In genomic region chr19:5321851-5322681, GRCh38 we compare ENCODE assay signal across 8 cellular contexts. TPM values are rescaled to one million over a fixed set of nuclear protein-coding genes. Genes with fewer than 3 reads are reported as not detected.
DNase-seq lines count a peak whose midpoint lies in the region; ATAC-seq and TF ChIP-seq lines count a peak whose summit lies in the region.

No MANE protein-coding gene starts in this region.

- DNase-seq in RPMI7951 (ENCODE audit: low read depth) (peak; percentile 35), left kidney (ENCODE audit: low read depth, low spot score) (peak; percentile 47), H4 (ENCODE audit: low spot score) (no peak), SK-N-DZ (ENCODE audit: low spot score) (no peak), cerebellar cortex (ENCODE audit: low spot score) (no peak), PC-9 (no peak)

- H3K79me2 ChIP-seq in PC-9 (ENCODE audit: low read depth): no peaks in the 10 kb centered on the region

- TF ChIP-seq CTCF in GM12875 (IDR thresholded peaks at IDR 0.05; ENCODE audit: borderline replicate concordance, insufficient read depth, low read depth, low read length) (peak; percentile 49), PC-9 (conservative IDR thresholded peaks at IDR 0.05) (no peak)

- CTCF ChIA-PET in PC-9 (lab: Charles Lee): no interaction called here

- H3K9me3 ChIP-seq in PC-9 (ENCODE audit: insufficient read depth, low read depth): no peaks in the 10 kb centered on the region

- 0 out of 2 replicates have a peak, but pooled peaks cover 5% of the 10 kb centered on the region for H4K20me1 ChIP-seq in PC-9 (ENCODE audit: insufficient read depth)

- H3K36me3 ChIP-seq in PC-9 (ENCODE audit: low read depth): no peaks in the 10 kb centered on the region

- no peak overlapping the region for H3K4me2 ChIP-seq in PC-9

- no peaks in the 10 kb centered on the region for H3K27me3 ChIP-seq in PC-9 (ENCODE audit: insufficient read depth, low read depth)

- H3K9me2 ChIP-seq in PC-9 (ENCODE audit: insufficient read depth): no peaks in the 10 kb centered on the region

- H3K4me1 ChIP-seq in PC-9 (replicated peaks; ENCODE audit: insufficient read depth): no peaks in the 10 kb centered on the region

- intact Hi-C loops in PC-9 (cut with micrococcal nuclease; ENCODE audit: unreplicated experiment): no loop called here

- no peak overlapping the region for H3K27ac ChIP-seq in PC-9

- no peaks in the 10 kb centered on the region for H3F3A ChIP-seq in PC-9 (ENCODE audit: insufficient read depth, low read depth)

- no TSS peak for BruUV-seq in PC-9 (replicated peaks; lab: Mats Ljungman, UMichigan)

- H3K4me3 ChIP-seq in GM12875 (ENCODE audit: low read depth, low read length) (peak overlapping the region; percentile 21), PC-9 (no peak overlapping the region)

- POLR2A ChIA-PET in PC-9 (lab: Charles Lee; ENCODE audit: unreplicated experiment): interaction anchor here (0.5 kb wide), 1 partner anchor 31 kb away, joined by 11 read pairs; no protein-coding TSS in a partner anchor

- H2AFZ ChIP-seq in PC-9: no peak overlapping the region

- ATAC-seq in HG02571 (IDR thresholded peaks at IDR 0.05; ENCODE audit: unreplicated experiment): peak; percentile 63

RNA-seq across cellular contexts. Expression of gene PTPRS, which starts 18.5 kb away (rescaled TPM):
- 44.9 and 45.8 TPM in 2 replicates for total RNA-seq in RPMI7951 (2014; rRNA removed; shearing (Covaris generic))
- 47.4 and 63.8 TPM in 2 replicates for total RNA-seq in H4 (2014; rRNA removed; shearing (Covaris generic))
- polyA plus RNA-seq in SK-N-DZ (2014; cell fraction: cytosol; rRNA removed): 50.3 and 56.6 TPM in 2 replicates
- polyA plus RNA-seq in SK-N-DZ (2014; cell fraction: nucleus; rRNA removed): 70.3 and 104 TPM in 2 replicates
- total RNA-seq in PC-9 (2021): 131 and 183 TPM in 2 replicates

Comparison
In these comparisons a context has a peak if more than half of its experiments do, and no peak if none do; other contexts are left out.
1. DNase-seq: peak in RPMI7951 (single experiment) and left kidney (single experiment); none in H4 (single experiment), SK-N-DZ (single experiment), cerebellar cortex (single experiment) and PC-9 (0 of 2).